8 cellular contexts compared by ENCODE assay signal in the genomic region with DNA sequence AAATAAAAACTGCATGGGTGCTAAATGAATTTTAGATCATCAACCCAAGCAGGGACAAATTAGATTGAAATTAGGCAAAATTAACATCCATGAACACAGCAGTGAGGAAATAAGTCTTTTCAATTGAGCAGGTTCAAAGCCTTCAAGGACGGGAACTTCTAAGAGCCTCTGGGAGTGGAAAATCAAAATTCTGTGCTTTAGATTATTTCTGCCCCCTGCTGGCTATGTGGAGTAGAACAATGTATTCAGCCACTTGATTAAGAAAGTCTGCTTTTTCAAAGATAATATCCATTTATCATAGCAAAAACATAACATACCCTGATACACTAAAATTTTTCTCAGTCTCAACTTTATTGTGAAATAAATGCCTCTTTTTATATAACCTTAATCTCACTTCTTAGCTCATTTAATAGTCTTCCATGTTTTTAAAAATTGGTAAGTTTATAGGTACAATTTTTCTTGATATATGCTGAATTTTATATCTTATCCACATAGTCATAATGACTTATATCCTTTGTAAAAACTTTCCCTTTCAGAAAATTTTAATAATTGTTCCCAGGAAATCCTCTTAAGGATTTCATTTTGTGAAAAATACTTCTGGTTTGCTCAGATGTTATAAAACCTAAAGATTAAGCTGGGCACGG. TPM values are rescaled to one million over a fixed set of nuclear protein-coding genes. Genes with fewer than 3 reads are reported as not detected.
DNase-seq lines count a peak whose midpoint lies in the region; ATAC-seq and TF ChIP-seq lines count a peak whose summit lies in the region.

No MANE protein-coding gene starts in this region.

- H2BK120ac ChIP-seq in neuronal stem cell (ENCODE audit: low read depth, low read length), result no peak overlapping the region

- no peak overlapping the region for H3K4me2 ChIP-seq in neuronal stem cell (ENCODE audit: insufficient read depth, low read length, poor library complexity, severe bottlenecking)

- no peaks in the 10 kb centered on the region for H3K36me3 Mint-ChIP-seq in HFFc6 (ENCODE audit: low read depth)

- no peak for ATAC-seq in HG02623 (IDR thresholded peaks at IDR 0.05; ENCODE audit: unreplicated experiment)
- no peak for ATAC-seq in GM19463 (IDR thresholded peaks at IDR 0.05; ENCODE audit: unreplicated experiment)

- H3K27me3 ChIP-seq in neuronal stem cell (ENCODE audit: control insufficient read depth in 3 of 3, insufficient read depth in 3 of 3, low read depth in 1 of 3, low read length in 3 of 3), result no peaks in the 10 kb centered on the region

- H3K27ac Mint-ChIP-seq in HFFc6, result no peak overlapping the region

- H2AK5ac ChIP-seq in neuronal stem cell (ENCODE audit: low read depth, low read length), result no peak overlapping the region

- no peak overlapping the region for H2BK5ac ChIP-seq in neuronal stem cell (ENCODE audit: low read length)

- no peak overlapping the region for H3K4me3 ChIP-seq in fibroblast of mammary gland (ENCODE audit: control insufficient read depth, low read depth, low read length)
- H3K4me3 ChIP-seq in neuronal stem cell (ENCODE audit: low read length in 2 of 2), result no peak overlapping the region

- no CpG with 5 or more reads among the region's 2 CpGs for WGBS in neuronal stem cell (ENCODE audit: extremely low coverage in 2 of 2, insufficient read length in 2 of 2, insufficient replicate concordance in 1 of 2), 2 donors

- H2BK12ac ChIP-seq in neuronal stem cell (ENCODE audit: low read length), result no peak overlapping the region

- H3K4me1 ChIP-seq in neuronal stem cell (ENCODE audit: control insufficient read depth in 2 of 2, insufficient read depth in 1 of 2, low read depth in 1 of 2, low read length in 2 of 2), result no peaks in the 10 kb centered on the region

- TF ChIP-seq CTCF in HFFc6 (IDR thresholded peaks at IDR 0.05) (peak; percentile 93), fibroblast of mammary gland (conservative IDR thresholded peaks at IDR 0.05; ENCODE audit: control insufficient read depth, insufficient read depth, low read depth, low read length) (peak; percentile 84)

- H3K4me1 Mint-ChIP-seq in HFFc6 (ENCODE audit: low read depth), result peaks cover 12% of the 10 kb centered on the region

- peaks cover 0 to 2% of the 10 kb centered on the region in 2 donors for H3K36me3 ChIP-seq in neuronal stem cell (replicated peaks in 1 of 2; ENCODE audit: control insufficient read depth in 2 of 2, insufficient read depth in 2 of 2, low read length in 2 of 2)

- no peak overlapping the region for H4K91ac ChIP-seq in neuronal stem cell (ENCODE audit: low read depth, low read length, poor library complexity)

- no peak overlapping the region for H2AFZ ChIP-seq in neuronal stem cell (ENCODE audit: low read length)

- H3K9ac ChIP-seq in neuronal stem cell (ENCODE audit: low read depth, low read length, poor library complexity), result no peak overlapping the region

- no peaks in the 10 kb centered on the region for H3K79me1 ChIP-seq in neuronal stem cell (ENCODE audit: low read depth, low read length)

- H3K27ac ChIP-seq in neuronal stem cell (replicated peaks; ENCODE audit: low read length), result no peak overlapping the region

- no peak overlapping the region for H2BK15ac ChIP-seq in neuronal stem cell (ENCODE audit: low read length)

- no peak overlapping the region for H3K23ac ChIP-seq in neuronal stem cell (ENCODE audit: low read depth, low read length, poor library complexity)

- H3K4ac ChIP-seq in neuronal stem cell (ENCODE audit: low read length), result no peak overlapping the region

- no peak overlapping the region for H3K18ac ChIP-seq in neuronal stem cell (ENCODE audit: low read length)

- H3K4me3 Mint-ChIP-seq in HFFc6, result no peak overlapping the region

- H3K9me3 ChIP-seq in neuronal stem cell (replicated peaks in 1 of 2; ENCODE audit: control insufficient read depth in 2 of 2, insufficient read depth in 1 of 2, low read depth in 1 of 2, low read length in 2 of 2), result no peaks in the 10 kb centered on the region

- DNase-seq in COLO668 (lab: John Stamatoyannopoulos, UW; ENCODE audit: unreplicated experiment), result peak; percentile 25
- peak; percentile 46 for DNase-seq in HFFc6
- peak; percentile 67 for DNase-seq in NCI-H748 (lab: John Stamatoyannopoulos, UW; ENCODE audit: unreplicated experiment)
- peak; percentile 5 to 37 for DNase-seq in activated CD4-positive, alpha-beta T cell treated with anti-CD3 and anti-CD28 coated beads, Interleukin-2, amount 50 U/mL, for 48 hours
- peak; percentile 76 for DNase-seq in fibroblast of mammary gland (ENCODE audit: low read depth)
- DNase-seq in neuronal stem cell (ENCODE audit: low spot score), result peak; percentile 54

- no peak overlapping the region for H4K8ac ChIP-seq in neuronal stem cell (ENCODE audit: low read depth, low read length)

- no peaks in the 10 kb centered on the region for H3K27me3 Mint-ChIP-seq in HFFc6 (ENCODE audit: insufficient read depth)

- H3K9me3 Mint-ChIP-seq in HFFc6, result no peaks in the 10 kb centered on the region

- H3K14ac ChIP-seq in neuronal stem cell (ENCODE audit: low read length), result no peak overlapping the region

RNA-seq across cellular contexts. Expression of a gene that starts 28.1 kb away (rescaled TPM):
- total RNA-seq in HFFc6 (2021; fragmentation: NEBNext Ultra II Directional; extraction: Animal tissue kit (Norgen Biotek cat#: 25700)), result 10 to 100 TPM; 35.0 to 50.7 (median 44.2) TPM
- polyA plus RNA-seq in neuronal stem cell (2013, experiment 1 of 2), result 49.5 TPM
- 50.5 TPM for polyA plus RNA-seq in neuronal stem cell (2013, experiment 2 of 2)

Comparison
In these comparisons a context has a peak if more than half of its experiments do, and no peak if none do; other contexts are left out.
1. DNase-seq: peak in every context shown above with its lines; median percentile 76 in fibroblast of mammary gland; 67 in NCI-H748; 54 in neuronal stem cell; 46 in HFFc6; 25 in COLO668; 21 in activated CD4-positive, alpha-beta T cell treated with anti-CD3 and anti-CD28 coated beads, Interleukin-2, amount 50 U/mL, for 48 hours.